Comparison of ENCODE assay signal across 8 cellular contexts in the genomic region with DNA sequence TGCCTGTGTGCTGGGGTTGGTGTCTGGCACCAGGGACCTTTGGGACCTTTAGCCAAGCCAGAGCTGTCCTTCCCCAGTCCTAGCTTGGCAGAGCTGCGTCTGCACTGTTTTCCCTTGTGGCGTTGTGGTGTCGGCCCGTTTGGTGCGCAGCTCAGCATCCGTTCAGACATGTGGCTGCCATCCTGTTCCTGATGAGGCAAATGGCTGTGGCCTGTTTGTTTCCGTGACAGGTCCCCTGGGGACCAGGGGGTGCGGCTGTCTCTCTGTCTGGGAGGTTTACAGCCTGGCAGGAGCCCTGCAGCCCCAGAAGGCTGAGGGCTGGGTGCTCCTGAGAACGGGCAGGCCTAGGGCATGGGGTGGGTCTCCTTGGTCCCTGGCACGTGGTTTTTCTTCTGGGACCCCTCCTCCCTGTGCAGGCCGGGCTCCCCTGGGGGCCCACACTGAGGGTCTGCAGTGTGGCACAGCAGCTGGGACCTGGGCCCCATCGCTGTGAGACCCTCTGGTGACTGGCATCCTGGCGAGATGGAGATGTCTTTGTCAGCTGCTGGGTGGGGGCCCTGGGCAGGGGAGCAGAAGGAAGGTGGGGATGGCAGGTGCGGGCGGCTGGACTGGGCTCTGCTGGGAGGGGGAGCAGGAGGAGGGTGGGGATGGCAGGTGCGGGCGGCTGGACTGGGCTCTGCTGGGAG. TPM values are rescaled to one million over a fixed set of nuclear protein-coding genes. Genes with fewer than 3 reads are reported as not detected.
DNase-seq lines count a peak whose midpoint lies in the region; ATAC-seq and TF ChIP-seq lines count a peak whose summit lies in the region.

No MANE protein-coding gene starts in this region.

- peak overlapping the region; percentile 13 for H3K4me3 Mint-ChIP-seq in natural killer cell

- H3K4me1 Mint-ChIP-seq in natural killer cell: peaks cover 16 to 51% of the 10 kb centered on the region in 2 donors

- H3K36me3 Mint-ChIP-seq in natural killer cell: no peaks in the 10 kb centered on the region

- peak overlapping the region in 1 of 2 donors; percentile 29 for H3K27ac Mint-ChIP-seq in natural killer cell

- TF ChIP-seq CTCF in natural killer cell (IDR thresholded peaks at IDR 0.05): no peak

- H3K27me3 Mint-ChIP-seq in natural killer cell (ENCODE audit: low read depth in 2 of 2): no peaks in the 10 kb centered on the region

- H3K9me3 Mint-ChIP-seq in natural killer cell: no peaks in the 10 kb centered on the region

- peak overlapping the region; percentile 4; the same call in 1 of the 2 replicates for H3K4me3 ChIP-seq in GM08714 (ENCODE audit: low read length)

- DNase-seq in activated CD4-positive, alpha-beta T cell treated with anti-CD3 and anti-CD28 coated beads, Interleukin-2, amount 50 U/mL, for 1 hour: peak; percentile 54
- DNase-seq in natural killer cell (no peak), H4 (ENCODE audit: low spot score) (no peak), ureter (ENCODE audit: low spot score) (no peak), GDM1 (lab: John Stamatoyannopoulos, UW) (no peak)

- ATAC-seq in HG03354 (IDR thresholded peaks at IDR 0.05; ENCODE audit: poor library complexity, severe bottlenecking, unreplicated experiment) (peak; percentile 44), natural killer cell (no peak), GM18498 (IDR thresholded peaks at IDR 0.05; ENCODE audit: unreplicated experiment) (no peak)

- intact Hi-C loops in natural killer cell (cut with micrococcal nuclease): no loop called here

RNA-seq across cellular contexts. Expression of a gene that starts 4.0 kb away (rescaled TPM):
- total RNA-seq in natural killer cell (10 to 100 TPM; 63.2 to 83.8 (median 79.7) TPM), ureter (70.3 TPM)
- 9.3 and 10.2 TPM in 2 replicates for total RNA-seq in H4 (2014; rRNA removed; shearing (Covaris generic))

RNA-seq across cellular contexts. Expression of a gene that starts 4.1 kb away (rescaled TPM):
- total RNA-seq in natural killer cell (10 to 100 TPM; 52.0 to 80.2 (median 77.4) TPM), ureter (85.0 TPM)
- total RNA-seq in H4 (2014; rRNA removed; shearing (Covaris generic)): 235 and 259 TPM in 2 replicates

RNA-seq across cellular contexts. Expression of a gene that starts 24.5 kb away (rescaled TPM):
- total RNA-seq in natural killer cell (1 to 10 TPM in 1 of 3 donors, under 1 TPM in 2; 0.68 to 1.0 (median 0.84) TPM), ureter (not detected)
- 0.02 TPM in 1 of 2 replicates, not detected in the other for total RNA-seq in H4 (2014; rRNA removed; shearing (Covaris generic))

RNA-seq across cellular contexts. Expression of a gene that starts 27.6 kb away (rescaled TPM):
- total RNA-seq in natural killer cell: not detected
- 0.45 TPM in 1 of 2 replicates, not detected in the other for total RNA-seq in H4 (2014; rRNA removed; shearing (Covaris generic))
- total RNA-seq in ureter: not detected

RNA-seq across cellular contexts. Expression of a gene that starts 50.5 kb away (rescaled TPM):
- total RNA-seq in natural killer cell (1 to 10 TPM; 5.7 to 9.5 (median 8.4) TPM), ureter (0.99 TPM)
- 0.06 TPM in 1 of 2 replicates, not detected in the other for total RNA-seq in H4 (2014; rRNA removed; shearing (Covaris generic))
